20 cellular contexts compared by ENCODE assay signal in genomic region chr16:13999895-14000425, GRCh38.
DNase-seq lines count a peak whose midpoint lies in the region; ATAC-seq and TF ChIP-seq lines count a peak whose summit lies in the region.
"Had no signal": no experiment of that assay in that cellular context is flagged by ENCODE, and none has a peak within 500 bp of the region (broad histone marks: within the 10 kb centered on the region; RNA-seq: fewer than 3 reads in every experiment).

No MANE protein-coding gene starts in this region.

- peak; percentile 30 for ATAC-seq in GM21786 (IDR thresholded peaks at IDR 0.05; ENCODE audit: unreplicated experiment)
- ATAC-seq in heart right ventricle, result peak; percentile 51 to 89 (median 78)
- no peak for ATAC-seq in gastrocnemius medialis
- ATAC-seq in GM18519 (IDR thresholded peaks at IDR 0.05; ENCODE audit: low FRiP score, unreplicated experiment), result no peak

- H3K36me3 ChIP-seq in heart right ventricle (no peaks in the 10 kb centered on the region), gastrocnemius medialis (no peaks in the 10 kb centered on the region)
- H3K36me3 ChIP-seq: thoracic aorta had no signal

- TF ChIP-seq POLR2A in gastrocnemius medialis (IDR thresholded peaks at IDR 0.05), result no peak

- intact Hi-C loops in heart right ventricle (cut with DNase I) (loop anchor here in 6 of 10 donors (5.0 to 10.0 kb wide), 8 partner anchors 38 to 187 kb away; partner anchors contain the start of genes MRTFB (in 4 of the 6) and ERCC4 (in 3 of the 6)), gastrocnemius medialis (cut with DNase I; ENCODE audit: low total_unique reads) (loop anchor here (5.0 to 10.0 kb wide), 2 partner anchors 187 to 285 kb away; no protein-coding TSS in a partner anchor)

- H3K27ac ChIP-seq in heart right ventricle, result peak overlapping the region; percentile 68 to 95 (median 84)
- H3K27ac ChIP-seq in gastrocnemius medialis, result peak overlapping the region; percentile 19 to 83 (median 60)
- H3K27ac ChIP-seq: HL-60, thoracic aorta had no signal

- 22 to 38% methylated on average over 12 of the region's 12 CpGs for WGBS in heart right ventricle, 2 donors

- H3K4me1 ChIP-seq in heart right ventricle (peaks cover 7 to 83% (median 65%) of the 10 kb centered on the region in 9 donors), gastrocnemius medialis (peaks cover 48 to 51% of the 10 kb centered on the region in 2 donors)

- H3K4me3 ChIP-seq in heart right ventricle (peak overlapping the region in 2 of 10 donors; percentile 2 to 22), gastrocnemius medialis (no peak overlapping the region)
- H3K4me3 ChIP-seq: skin epidermis, thoracic aorta had no signal

- peak in 36 of 56 donors; percentile 1 to 79 (median 28) for DNase-seq in amygdala (lab: John Stamatoyannopoulos, UW)
- peak; percentile 49 to 66 for DNase-seq in heart right ventricle
- DNase-seq in gastrocnemius medialis, result no peak
- DNase-seq in T1000 (lab: John Stamatoyannopoulos, UW), result no peak
- DNase-seq in ecto neural progenitor cell (ENCODE audit: low spot score), result no peak
- no peak for DNase-seq in iPS-NIHi7 (ENCODE audit: extremely low spot score)
- DNase-seq: activated CD4-positive, alpha-beta T cell treated with anti-CD3 and anti-CD28 coated beads, Interleukin-2, amount 10 ng/mL, durations not matched to agents 24 days and 14 days; activated naive CD4-positive, alpha-beta T cell treated with anti-CD3 and anti-CD28 coated beads for 36 hours; AML-193; DMS153; effector CD4-positive, alpha-beta T cell; NCI-H1092 treated with DMSO at 0.1 percent for 48 hours; NCI-H226; occipital lobe; stimulated activated CD4-positive, alpha-beta T cell treated with anti-CD3 and anti-CD28 coated beads, Interleukin-4, amount 100 ng/mL, for 4 hours had no signal

- no peaks in the 10 kb centered on the region for H3K27me3 ChIP-seq in heart right ventricle
- no peaks in the 10 kb centered on the region for H3K27me3 ChIP-seq in gastrocnemius medialis

- in situ Hi-C loops in gastrocnemius medialis (cut with MboI; ENCODE audit: low sequenced_read_pairs in 4 of 4), result no loop called here

- TF ChIP-seq CTCF in heart right ventricle (IDR thresholded peaks at IDR 0.05) (no peak), gastrocnemius medialis (IDR thresholded peaks at IDR 0.05 in 4 of 5, conservative IDR thresholded peaks at IDR 0.05 in 1 of 5) (no peak)

- no peaks in the 10 kb centered on the region for H3K9me3 ChIP-seq in heart right ventricle
- H3K9me3 ChIP-seq in gastrocnemius medialis, result no peaks in the 10 kb centered on the region
- H3K9me3 ChIP-seq: thoracic aorta had no signal

Comparison
In these comparisons a context has a peak if more than half of its experiments do, and no peak if none do; other contexts are left out.
1. ATAC-seq: peak in GM21786 (single experiment) and heart right ventricle (8 of 8); none in gastrocnemius medialis (0 of 2) and GM18519 (single experiment).
2. DNase-seq: peak in amygdala (36 of 56) and heart right ventricle (2 of 2); none in gastrocnemius medialis (0 of 2), T1000 (single experiment), ecto neural progenitor cell (single experiment) and iPS-NIHi7 (single experiment).